Comparison of ENCODE assay signal across 8 cellular contexts in genomic region chr17:3636154-3636907, GRCh38. TPM values are rescaled to one million over a fixed set of nuclear protein-coding genes. Genes with fewer than 3 reads are reported as not detected.
DNase-seq lines count a peak whose midpoint lies in the region; ATAC-seq, FAIRE-seq and TF ChIP-seq lines count a peak whose summit lies in the region.

TSS of gene CTNS (plus strand) at chr17:3636760. CDS start at chr17:3640207, 3,447 bp downstream.
TSS of gene SHPK (minus strand) at chr17:3636250. CDS start at chr17:3636219, 31 bp downstream.

- H3K36me3 ChIP-seq in body of pancreas (replicated peaks in 1 of 2; ENCODE audit: insufficient read depth in 1 of 2, low read depth in 2 of 2) (no peaks in the 10 kb centered on the region), sigmoid colon (peaks cover 0 to 13% (median 0%) of the 10 kb centered on the region in 4 donors)

- no peak for TF ChIP-seq EP300 in sigmoid colon (IDR thresholded peaks at IDR 0.05)

- H3K4me3 ChIP-seq in body of pancreas = peak within 1 kb of the TSS; percentile 94
- H3K4me3 ChIP-seq in sigmoid colon = peak within 1 kb of the TSS; percentile 89 to 100 (median 96)

- TF ChIP-seq POLR2A in body of pancreas (IDR thresholded peaks at IDR 0.05) = peak; percentile 72 to 82 (median 79)
- peak in 1 of 2 donors; percentile 68 for TF ChIP-seq POLR2A in sigmoid colon (IDR thresholded peaks at IDR 0.05)

- H3K9me3 ChIP-seq in body of pancreas = no peaks in the 10 kb centered on the region
- no peaks in the 10 kb centered on the region for H3K9me3 ChIP-seq in sigmoid colon

- intact Hi-C loops in body of pancreas (cut with DNase I) = no loop called here
- intact Hi-C loops in sigmoid colon (cut with DNase I) = loop anchor here (1.0 to 5.0 kb wide), 3 partner anchors 32 to 589 kb away; partner anchors contain the start of genes EMC6, HASPIN and TAX1BP3

- H3K27ac ChIP-seq in 22Rv1 = peak within 1 kb of the TSS; percentile 92
- peak within 1 kb of the TSS; percentile 88 to 95 (median 92) for H3K27ac ChIP-seq in body of pancreas
- peak within 1 kb of the TSS; percentile 92 to 96 (median 95) for H3K27ac ChIP-seq in sigmoid colon

- DNase-seq in NCI-H2107 treated with DMSO at 0.1 percent for 48 hours (lab: John Stamatoyannopoulos, UW; ENCODE audit: unreplicated experiment) (peak; percentile 62), body of pancreas (peak; percentile 97 to 98 (median 98)), iPS DF 19.7 (ENCODE audit: low read depth, low spot score) (peak; percentile 60), sigmoid colon (peak; percentile 99)

- H3K4me1 ChIP-seq in body of pancreas (peaks cover 43% of the 10 kb centered on the region), sigmoid colon (peaks cover 0 to 32% (median 28%) of the 10 kb centered on the region in 4 donors)

- WGBS in body of pancreas, 2 donors = 0% methylated on average over 66 of the region's 68 CpGs; no CpG with 5 or more reads in 1 of the 2 donors
- 0 to 1% methylated on average over 68 of the region's 68 CpGs for WGBS in sigmoid colon, 2 donors

- FAIRE-seq in TTC549 (lab: Jason Lieb, UNC) = peak; percentile 88

- ATAC-seq in GM18520 (IDR thresholded peaks at IDR 0.05; ENCODE audit: unreplicated experiment) (peak; percentile 92), HG03064 (IDR thresholded peaks at IDR 0.05; ENCODE audit: low read depth, unreplicated experiment) (peak; percentile 88), body of pancreas (peak; percentile 96)

- H3K27me3 ChIP-seq in body of pancreas (no peaks in the 10 kb centered on the region), sigmoid colon (no peaks in the 10 kb centered on the region)

- TF ChIP-seq CTCF in 22Rv1 (IDR thresholded peaks at IDR 0.05) = no peak
- TF ChIP-seq CTCF in body of pancreas (IDR thresholded peaks at IDR 0.05) = peak in 1 of 7 experiments; percentile 9
- TF ChIP-seq CTCF in sigmoid colon (IDR thresholded peaks at IDR 0.05) = no peak

RNA-seq across cellular contexts. Expression of gene CTNS, which starts in this region (rescaled TPM):
- total RNA-seq in body of pancreas = 10 to 100 TPM; 15.8 to 29.3 TPM
- 10 to 100 TPM; 13.3 to 26.0 (median 18.0) TPM for total RNA-seq in sigmoid colon
- 1 to 10 TPM; 1.8 to 10.0 (median 6.2) TPM for polyA plus RNA-seq in sigmoid colon

RNA-seq across cellular contexts. Expression of gene SHPK, which starts in this region (rescaled TPM):
- 10 to 100 TPM; 10.4 to 15.2 TPM for total RNA-seq in body of pancreas
- total RNA-seq in sigmoid colon = 1 to 10 TPM; 5.8 to 8.0 (median 7.0) TPM
- polyA plus RNA-seq in sigmoid colon = 10 to 100 TPM in 1 of 3 donors, 1 to 10 TPM in 2; 7.8 to 12.7 (median 7.9) TPM

Comparison
In these comparisons a context has a peak if more than half of its experiments do, and no peak if none do; other contexts are left out.
1. Peak in every context shown above with its lines: DNase-seq, ATAC-seq, H3K4me3 ChIP-seq and H3K27ac ChIP-seq.